1 cellular context compared by ENCODE assay signal in the genomic region with DNA sequence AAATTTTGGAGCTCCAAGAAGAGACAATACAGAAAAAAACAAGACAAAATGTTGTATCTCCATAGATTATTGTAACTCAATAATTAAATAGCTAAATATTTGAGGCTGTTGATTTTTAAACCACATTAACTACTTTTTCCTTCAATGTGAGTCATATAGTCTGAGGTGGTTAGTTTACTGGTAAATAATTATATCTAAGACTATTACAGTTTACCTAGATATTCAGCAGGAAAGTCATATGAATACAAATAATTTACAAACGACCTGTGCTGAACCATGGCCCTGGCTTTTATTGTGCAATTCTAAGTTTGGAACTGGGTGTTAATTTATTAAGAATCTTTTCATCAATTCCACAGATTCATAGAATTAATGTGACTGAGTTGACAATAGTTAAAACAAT.
TF ChIP-seq lines count a peak whose summit lies in the region.

No MANE protein-coding gene starts in this region.

TF ChIP-seq in GM12878, 131 proteins besides CTCF, POLR2A, EP300 and RAD21 (continued from another document):
- TF ChIP-seq HDAC6 (IDR thresholded peaks at IDR 0.05; ENCODE audit: unreplicated experiment) (no peak), CBFB (IDR thresholded peaks at IDR 0.05; ENCODE audit: low read depth) (no peak), HDAC2 (IDR thresholded peaks at IDR 0.05) (no peak), ZBED1 (IDR thresholded peaks at IDR 0.05; ENCODE audit: borderline replicate concordance) (no peak), BRCA1 (IDR thresholded peaks at IDR 0.05; ENCODE audit: low read depth, low read length) (no peak), IRF4 (IDR thresholded peaks at IDR 0.05; ENCODE audit: low read depth, low read length) (no peak), ZNF217 (IDR thresholded peaks at IDR 0.05) (no peak), BCL11A (IDR thresholded peaks at IDR 0.05; ENCODE audit: low read depth, low read length) (no peak), KAT2A (conservative IDR thresholded peaks at IDR 0.05; ENCODE audit: control insufficient read depth, low read depth, low read length) (no peak), FOXK2 (IDR thresholded peaks at IDR 0.05) (no peak), CHD4 (IDR thresholded peaks at IDR 0.05) (no peak)
- TF ChIP-seq, protein P1, sequence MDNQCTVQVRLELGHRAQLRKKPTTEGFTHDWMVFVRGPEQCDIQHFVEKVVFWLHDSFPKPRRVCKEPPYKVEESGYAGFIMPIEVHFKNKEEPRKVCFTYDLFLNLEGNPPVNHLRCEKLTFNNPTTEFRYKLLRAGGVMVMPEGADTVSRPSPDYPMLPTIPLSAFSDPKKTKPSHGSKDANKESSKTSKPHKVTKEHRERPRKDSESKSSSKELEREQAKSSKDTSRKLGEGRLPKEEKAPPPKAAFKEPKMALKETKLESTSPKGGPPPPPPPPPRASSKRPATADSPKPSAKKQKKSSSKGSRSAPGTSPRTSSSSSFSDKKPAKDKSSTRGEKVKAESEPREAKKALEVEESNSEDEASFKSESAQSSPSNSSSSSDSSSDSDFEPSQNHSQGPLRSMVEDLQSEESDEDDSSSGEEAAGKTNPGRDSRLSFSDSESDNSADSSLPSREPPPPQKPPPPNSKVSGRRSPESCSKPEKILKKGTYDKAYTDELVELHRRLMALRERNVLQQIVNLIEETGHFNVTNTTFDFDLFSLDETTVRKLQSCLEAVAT (IDR thresholded peaks at IDR 0.05) = no peak
- TF ChIP-seq, protein P2, sequence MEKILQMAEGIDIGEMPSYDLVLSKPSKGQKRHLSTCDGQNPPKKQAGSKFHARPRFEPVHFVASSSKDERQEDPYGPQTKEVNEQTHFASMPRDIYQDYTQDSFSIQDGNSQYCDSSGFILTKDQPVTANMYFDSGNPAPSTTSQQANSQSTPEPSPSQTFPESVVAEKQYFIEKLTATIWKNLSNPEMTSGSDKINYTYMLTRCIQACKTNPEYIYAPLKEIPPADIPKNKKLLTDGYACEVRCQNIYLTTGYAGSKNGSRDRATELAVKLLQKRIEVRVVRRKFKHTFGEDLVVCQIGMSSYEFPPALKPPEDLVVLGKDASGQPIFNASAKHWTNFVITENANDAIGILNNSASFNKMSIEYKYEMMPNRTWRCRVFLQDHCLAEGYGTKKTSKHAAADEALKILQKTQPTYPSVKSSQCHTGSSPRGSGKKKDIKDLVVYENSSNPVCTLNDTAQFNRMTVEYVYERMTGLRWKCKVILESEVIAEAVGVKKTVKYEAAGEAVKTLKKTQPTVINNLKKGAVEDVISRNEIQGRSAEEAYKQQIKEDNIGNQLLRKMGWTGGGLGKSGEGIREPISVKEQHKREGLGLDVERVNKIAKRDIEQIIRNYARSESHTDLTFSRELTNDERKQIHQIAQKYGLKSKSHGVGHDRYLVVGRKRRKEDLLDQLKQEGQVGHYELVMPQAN (conservative IDR thresholded peaks at IDR 0.05) = no peak
TF ChIP-seq in GM12878: peak in this region for 0.
